Comparison of ENCODE assay signal across 27 cellular contexts in the genomic region with DNA sequence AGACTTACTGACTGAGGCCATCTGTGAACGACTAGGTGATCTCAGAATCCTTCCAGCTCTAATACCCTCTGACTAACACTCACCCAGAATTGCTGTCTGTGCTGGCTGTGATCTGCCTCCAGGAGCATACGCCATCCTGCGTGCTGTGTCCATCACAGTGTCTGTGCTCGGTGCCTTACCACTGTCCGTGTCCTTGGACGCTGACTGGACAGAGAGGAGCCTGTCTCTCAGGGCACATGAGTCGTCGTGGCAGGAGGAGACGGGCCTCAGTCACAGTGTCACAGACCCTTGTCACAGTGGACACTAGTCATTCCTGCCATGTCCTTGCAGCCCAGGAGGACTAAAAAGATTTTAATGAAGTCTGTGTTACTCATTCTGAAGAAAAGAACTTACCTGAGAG.
"Had no signal": no experiment of that assay in that cellular context is flagged by ENCODE, and none has a peak within 500 bp of the region (broad histone marks: within the 10 kb centered on the region; RNA-seq: fewer than 3 reads in every experiment).

No MANE protein-coding gene starts in this region.

- H3K27me3 ChIP-seq: adrenal gland, body of pancreas, colonic mucosa, gastroesophageal sphincter, heart left ventricle, right atrium auricular region, vagina had no signal

- H3K27me3 Mint-ChIP-seq: activated naive CD8-positive, alpha-beta T cell treated with anti-CD3 and anti-CD28 coated beads for 36 hours; memory B cell; type B pancreatic cell had no signal

- H3K36me3 ChIP-seq: adrenal gland, colonic mucosa, thoracic aorta had no signal

- H3K79me2 ChIP-seq: parathyroid adenoma had no signal

- DNase-seq: activated CD4-positive, alpha-beta T cell treated with anti-CD3 and anti-CD28 coated beads for 4 hours; activated CD4-positive, alpha-beta T cell treated with anti-CD3 and anti-CD28 coated beads, Interleukin-2, amount 50 U/mL, for 48 hours; activated CD4-positive, CD25-positive, alpha-beta regulatory T cell; activated CD8-positive, alpha-beta memory T cell treated with anti-CD3 and anti-CD28 coated beads for 24 hours; activated effector memory CD4-positive, alpha-beta T cell treated with Interleukin-2 at 50 U/mL for 16 hours; activated naive CD4-positive, alpha-beta T cell treated with anti-CD3 and anti-CD28 coated beads for 36 hours; activated naive CD8-positive, alpha-beta T cell treated with anti-CD3 and anti-CD28 coated beads for 36 hours; aorta; body of pancreas; colonic mucosa; effector CD8-positive, alpha-beta T cell; heart left ventricle; immature natural killer cell; naive thymus-derived CD8-positive, alpha-beta T cell; stimulated activated CD4-positive, alpha-beta T cell treated with anti-CD3 and anti-CD28 coated beads, Interleukin-15, amount 100 ng/mL, for 24 hours; stimulated activated CD4-positive, alpha-beta T cell treated with anti-CD3 and anti-CD28 coated beads, Interleukin-2, amount 100 ng/mL, for 24 hours; stimulated activated naive B cell treated with anti-CD40 and anti-IgM and Interleukin-4, amounts not matched to agents 10 μg/mL and 1 μg/mL and 100 μg/mL, for 72 hours had no signal

- H2AFZ ChIP-seq: parathyroid adenoma had no signal

- H3K4me3 Mint-ChIP-seq: activated naive CD4-positive, alpha-beta T cell treated with anti-CD3 and anti-CD28 coated beads for 36 hours; activated naive CD8-positive, alpha-beta T cell treated with anti-CD3 and anti-CD28 coated beads for 36 hours; immature natural killer cell; memory B cell; naive thymus-derived CD8-positive, alpha-beta T cell; neural crest cell; stimulated activated naive B cell treated with anti-CD40 and anti-IgM and Interleukin-4, amounts not matched to agents 10 μg/mL and 1 μg/mL and 100 μg/mL, for 72 hours; type B pancreatic cell had no signal

- H3K4me3 ChIP-seq: adrenal gland, body of pancreas, colonic mucosa, gastroesophageal sphincter, heart left ventricle, right atrium auricular region, thoracic aorta, vagina had no signal

- H3K27ac ChIP-seq: adrenal gland, body of pancreas, colonic mucosa, gastroesophageal sphincter, heart left ventricle, parathyroid adenoma, right atrium auricular region, thoracic aorta, vagina had no signal

- ATAC-seq: body of pancreas; gastroesophageal sphincter; heart left ventricle; naive thymus-derived CD8-positive, alpha-beta T cell; stimulated activated naive B cell treated with anti-CD40 and anti-IgM and Interleukin-4, amounts not matched to agents 10 μg/mL and 1 μg/mL and 100 μg/mL, for 72 hours had no signal

- H3K4me1 Mint-ChIP-seq: activated naive CD8-positive, alpha-beta T cell treated with anti-CD3 and anti-CD28 coated beads for 36 hours; immature natural killer cell; memory B cell; neural crest cell had no signal

- FAIRE-seq: endometrium had no signal

- H3K9me3 ChIP-seq: adrenal gland, body of pancreas, colonic mucosa, gastroesophageal sphincter, heart left ventricle, right atrium auricular region, thoracic aorta, vagina had no signal

- H3K4me1 ChIP-seq: adrenal gland, body of pancreas, colonic mucosa, gastroesophageal sphincter, heart left ventricle, parathyroid adenoma, right atrium auricular region, vagina had no signal

- H3K9me3 Mint-ChIP-seq: activated naive CD4-positive, alpha-beta T cell treated with anti-CD3 and anti-CD28 coated beads for 36 hours; activated naive CD8-positive, alpha-beta T cell treated with anti-CD3 and anti-CD28 coated beads for 36 hours; immature natural killer cell; type B pancreatic cell had no signal

- H3K9ac ChIP-seq: parathyroid adenoma had no signal

- H3K27ac Mint-ChIP-seq: activated naive CD4-positive, alpha-beta T cell treated with anti-CD3 and anti-CD28 coated beads for 36 hours; activated naive CD8-positive, alpha-beta T cell treated with anti-CD3 and anti-CD28 coated beads for 36 hours; immature natural killer cell; memory B cell; stimulated activated naive B cell treated with anti-CD40 and anti-IgM and Interleukin-4, amounts not matched to agents 10 μg/mL and 1 μg/mL and 100 μg/mL, for 72 hours; type B pancreatic cell had no signal
